Comparison of ENCODE assay signal across 4 cellular contexts in the genomic region with DNA sequence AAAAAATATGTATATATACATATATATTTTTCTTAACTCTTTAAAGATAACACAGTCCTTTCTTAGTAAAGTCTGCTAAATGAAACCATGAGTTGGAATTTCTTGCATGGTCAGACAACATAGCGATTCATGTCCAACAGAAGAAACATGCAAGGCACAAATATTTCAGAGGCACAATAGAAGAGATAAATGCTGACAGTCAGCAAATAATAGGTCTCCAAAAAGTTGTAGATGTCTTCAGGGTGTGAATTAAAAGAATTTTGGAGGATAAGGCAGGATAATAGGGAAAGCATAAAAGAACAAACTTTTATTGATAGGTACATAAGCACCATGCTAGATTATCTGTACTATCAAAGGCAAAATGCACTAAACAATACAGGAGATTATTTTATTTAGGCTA.
TF ChIP-seq lines count a peak whose summit lies in the region.

No MANE protein-coding gene starts in this region.

TF ChIP-seq in HepG2, 621 proteins besides CTCF, POLR2A, EP300 and RAD21:
- TF ChIP-seq MAFF (IDR thresholded peaks at IDR 0.05; ENCODE audit: low read depth, low read length) (peak; percentile 89), MAFK (conservative IDR thresholded peaks at IDR 0.05 in 1 of 2, IDR thresholded peaks at IDR 0.05 in 1 of 2; ENCODE audit: low read length in 2 of 2) (peak; percentile 78 to 91)
- TF ChIP-seq, protein P1, sequence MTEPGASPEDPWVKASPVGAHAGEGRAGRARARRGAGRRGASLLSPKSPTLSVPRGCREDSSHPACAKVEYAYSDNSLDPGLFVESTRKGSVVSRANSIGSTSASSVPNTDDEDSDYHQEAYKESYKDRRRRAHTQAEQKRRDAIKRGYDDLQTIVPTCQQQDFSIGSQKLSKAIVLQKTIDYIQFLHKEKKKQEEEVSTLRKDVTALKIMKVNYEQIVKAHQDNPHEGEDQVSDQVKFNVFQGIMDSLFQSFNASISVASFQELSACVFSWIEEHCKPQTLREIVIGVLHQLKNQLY (CRISPR knock-in tag; IDR thresholded peaks at IDR 0.05): no peak
TF ChIP-seq in HepG2: peak in this region for 2.

TF ChIP-seq in A549, 52 proteins besides CTCF, POLR2A, EP300 and RAD21:
- TF ChIP-seq CHD2 (IDR thresholded peaks at IDR 0.05; ENCODE audit: low read length, partially characterized antibody) (no peak), RNF2 (IDR thresholded peaks at IDR 0.05; ENCODE audit: borderline replicate concordance, low read depth) (no peak), MAFK (IDR thresholded peaks at IDR 0.05; ENCODE audit: partially characterized antibody) (peak; percentile 61), RCOR1 (IDR thresholded peaks at IDR 0.05; ENCODE audit: low read depth, low read length) (no peak)

TF ChIP-seq in IMR-90, 13 proteins besides CTCF, POLR2A, EP300 and RAD21:
- TF ChIP-seq MXI1 (IDR thresholded peaks at IDR 0.05; ENCODE audit: borderline replicate concordance, low read depth, low read length): no peak
- TF ChIP-seq RFX5 (IDR thresholded peaks at IDR 0.05; ENCODE audit: low read depth, low read length): no peak
- TF ChIP-seq, protein P2, sequence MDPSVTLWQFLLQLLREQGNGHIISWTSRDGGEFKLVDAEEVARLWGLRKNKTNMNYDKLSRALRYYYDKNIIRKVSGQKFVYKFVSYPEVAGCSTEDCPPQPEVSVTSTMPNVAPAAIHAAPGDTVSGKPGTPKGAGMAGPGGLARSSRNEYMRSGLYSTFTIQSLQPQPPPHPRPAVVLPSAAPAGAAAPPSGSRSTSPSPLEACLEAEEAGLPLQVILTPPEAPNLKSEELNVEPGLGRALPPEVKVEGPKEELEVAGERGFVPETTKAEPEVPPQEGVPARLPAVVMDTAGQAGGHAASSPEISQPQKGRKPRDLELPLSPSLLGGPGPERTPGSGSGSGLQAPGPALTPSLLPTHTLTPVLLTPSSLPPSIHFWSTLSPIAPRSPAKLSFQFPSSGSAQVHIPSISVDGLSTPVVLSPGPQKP (IDR thresholded peaks at IDR 0.05; ENCODE audit: borderline replicate concordance, low read depth, low read length): no peak
- TF ChIP-seq MAZ (IDR thresholded peaks at IDR 0.05; ENCODE audit: borderline replicate concordance, low read depth, low read length): no peak
- TF ChIP-seq RCOR1 (IDR thresholded peaks at IDR 0.05; ENCODE audit: insufficient replicate concordance, low read length): no peak
- no peak for TF ChIP-seq BHLHE40 (IDR thresholded peaks at IDR 0.05; ENCODE audit: low read depth, low read length)
- TF ChIP-seq FOS (IDR thresholded peaks at IDR 0.05; ENCODE audit: low read depth, low read length): no peak
- no peak for TF ChIP-seq NFE2L2 (IDR thresholded peaks at IDR 0.05; ENCODE audit: low read depth, low read length)
- peak; percentile 72 for TF ChIP-seq MAFK (IDR thresholded peaks at IDR 0.05; ENCODE audit: low read depth, low read length)
TF ChIP-seq in IMR-90: peak in this region for 1.

TF ChIP-seq in K562, 482 proteins besides CTCF, POLR2A, EP300 and RAD21:
- TF ChIP-seq ZNF316 (IDR thresholded peaks at IDR 0.05) (peak; percentile 14; the same call in 1 of the 2 replicates), ARID2 (IDR thresholded peaks at IDR 0.05) (no peak)
TF ChIP-seq in K562: peak in this region for 1.
